Comparison of ENCODE assay signal across 4 cellular contexts in genomic region chr5:137876101-137876500, GRCh38. TPM values are rescaled to one million over a fixed set of nuclear protein-coding genes. Genes with fewer than 3 reads are reported as not detected.
"Had no signal": no experiment of that assay in that cellular context is flagged by ENCODE, and none has a peak within 500 bp of the region (broad histone marks: within the 10 kb centered on the region; RNA-seq: fewer than 3 reads in every experiment).

No MANE protein-coding gene starts in this region.

- ATAC-seq: GM12878 had no signal

- H3K4me3 ChIP-seq: GM12878 had no signal

- DNase-seq: GDM1, GF-D8 had no signal

RNA-seq across cellular contexts. Expression of gene MYOT, which starts 8.4 kb away (rescaled TPM):
- total RNA-seq: G401, GM12878 had no signal

RNA-seq across cellular contexts. Expression of gene PKD2L2, which starts 13.2 kb away (rescaled TPM):
- total RNA-seq: G401 had no signal
